Comparison of ENCODE assay signal across 24 cellular contexts in genomic region chr3:179671309-179671708, GRCh38.
"Had no signal": no experiment of that assay in that cellular context is flagged by ENCODE, and none has a peak within 500 bp of the region (broad histone marks: within the 10 kb centered on the region; RNA-seq: fewer than 3 reads in every experiment).

No MANE protein-coding gene starts in this region.

- H3K4me3 ChIP-seq: hepatocyte, stomach, thoracic aorta had no signal

- H3K36me3 Mint-ChIP-seq: activated naive CD4-positive, alpha-beta T cell treated with anti-CD3 and anti-CD28 coated beads, Interleukin-2, amount 10 ng/mL, durations not matched to agents 7 days and 5 days; mesothelial cell of epicardium; stimulated activated effector memory CD8-positive, alpha-beta T cell treated with anti-CD3 and anti-CD28 coated beads, Interleukin-12 subunit alpha, Interleukin-12 subunit beta, amount 100 ng/mL, for 72 hours had no signal

- H3K27me3 ChIP-seq: hepatocyte, stomach had no signal

- H2AFZ ChIP-seq: hepatocyte had no signal

- H3K4me1 Mint-ChIP-seq: activated naive CD4-positive, alpha-beta T cell treated with anti-CD3 and anti-CD28 coated beads, Interleukin-2, amount 10 ng/mL, durations not matched to agents 7 days and 5 days; activated naive CD8-positive, alpha-beta T cell treated with anti-CD3 and anti-CD28 coated beads, Interleukin-2, amount 50 U/mL, for 24 hours; stimulated activated effector memory CD8-positive, alpha-beta T cell treated with anti-CD3 and anti-CD28 coated beads, Interleukin-12 subunit alpha, Interleukin-12 subunit beta, amount 100 ng/mL, for 72 hours had no signal

- H3K36me3 ChIP-seq: stomach, thoracic aorta had no signal

- H3K9ac ChIP-seq: SK-N-SH had no signal

- H3K27ac Mint-ChIP-seq: activated naive CD4-positive, alpha-beta T cell treated with anti-CD3 and anti-CD28 coated beads, Interleukin-2, amount 10 ng/mL, durations not matched to agents 7 days and 5 days; activated naive CD8-positive, alpha-beta T cell treated with anti-CD3 and anti-CD28 coated beads, Interleukin-2, amount 50 U/mL, for 24 hours; mesothelial cell of epicardium; stimulated activated effector memory CD8-positive, alpha-beta T cell treated with anti-CD3 and anti-CD28 coated beads, Interleukin-12 subunit alpha, Interleukin-12 subunit beta, amount 100 ng/mL, for 72 hours had no signal

- H3K4me3 Mint-ChIP-seq: activated naive CD4-positive, alpha-beta T cell treated with anti-CD3 and anti-CD28 coated beads, Interleukin-2, amount 10 ng/mL, durations not matched to agents 7 days and 5 days; activated naive CD8-positive, alpha-beta T cell treated with anti-CD3 and anti-CD28 coated beads, Interleukin-2, amount 50 U/mL, for 24 hours; mesothelial cell of epicardium; nephron; stimulated activated effector memory CD8-positive, alpha-beta T cell treated with anti-CD3 and anti-CD28 coated beads, Interleukin-12 subunit alpha, Interleukin-12 subunit beta, amount 100 ng/mL, for 72 hours had no signal

- H3K27me3 Mint-ChIP-seq: activated naive CD4-positive, alpha-beta T cell treated with anti-CD3 and anti-CD28 coated beads, Interleukin-2, amount 10 ng/mL, durations not matched to agents 7 days and 5 days; activated naive CD8-positive, alpha-beta T cell treated with anti-CD3 and anti-CD28 coated beads, Interleukin-2, amount 50 U/mL, for 24 hours had no signal

- H3K9me3 Mint-ChIP-seq: activated naive CD4-positive, alpha-beta T cell treated with anti-CD3 and anti-CD28 coated beads, Interleukin-2, amount 10 ng/mL, durations not matched to agents 7 days and 5 days; activated naive CD8-positive, alpha-beta T cell treated with anti-CD3 and anti-CD28 coated beads, Interleukin-2, amount 50 U/mL, for 24 hours; nephron; stimulated activated effector memory CD8-positive, alpha-beta T cell treated with anti-CD3 and anti-CD28 coated beads, Interleukin-12 subunit alpha, Interleukin-12 subunit beta, amount 100 ng/mL, for 72 hours had no signal

- H3K9me3 ChIP-seq: SK-N-SH, stomach, thoracic aorta had no signal

- H3K27ac ChIP-seq: hepatocyte, stomach, thoracic aorta had no signal

- ATAC-seq: activated naive CD8-positive, alpha-beta T cell treated with anti-CD3 and anti-CD28 coated beads, Interleukin-2, amount 50 U/mL, for 24 hours; stimulated activated effector memory CD8-positive, alpha-beta T cell treated with anti-CD3 and anti-CD28 coated beads, Interleukin-12 subunit alpha, Interleukin-12 subunit beta, amount 100 ng/mL, for 72 hours had no signal

- H3K4me2 ChIP-seq: hepatocyte, SK-N-SH had no signal

- DNase-seq: activated CD4-positive, alpha-beta T cell treated with anti-CD3 and anti-CD28 coated beads, Interleukin-2, amount 50 U/mL, for 1 hour; activated CD4-positive, CD25-positive, alpha-beta regulatory T cell treated with anti-CD3 and anti-CD28 coated beads, Interleukin-2, amount 50 U/mL, for 72 hours; activated CD8-positive, alpha-beta memory T cell treated with anti-CD3 and anti-CD28 coated beads for 24 hours; activated CD8-positive, alpha-beta memory T cell treated with anti-CD3 and anti-CD28 coated beads, Interleukin-2, amount 50 U/mL, for 48 hours; activated effector memory CD4-positive, alpha-beta T cell treated with Interleukin-2 at 50 U/mL for 16 hours; activated naive CD4-positive, alpha-beta T cell treated with anti-CD3 and anti-CD28 coated beads, Interleukin-2, amount 10 ng/mL, durations not matched to agents 7 days and 5 days; activated naive CD8-positive, alpha-beta T cell treated with anti-CD3 and anti-CD28 coated beads, Interleukin-2, amount 50 U/mL, for 24 hours; activated T-cell treated with anti-CD3 and anti-CD28 coated beads, Interleukin-2, amount 50 U/mL, for 48 hours; aorta; cerebellar nuclear complex; cortex of kidney; nucleus accumbens; posterior cingulate gyrus; SK-N-SH; small intestine; stimulated activated CD4-positive, alpha-beta T cell treated with anti-CD3 and anti-CD28 coated beads, Interleukin-15, amount 100 ng/mL, for 24 hours; stimulated activated CD4-positive, alpha-beta T cell treated with anti-CD3 and anti-CD28 coated beads, Interleukin-4, amount 100 ng/mL, for 24 hours; stomach; T-helper 9 cell had no signal
